Comparison of ENCODE assay signal across 8 cellular contexts in genomic region chr16:2520784-2521577, GRCh38. TPM values are rescaled to one million over a fixed set of nuclear protein-coding genes. Genes with fewer than 3 reads are reported as not detected.
DNase-seq lines count a peak whose midpoint lies in the region; ATAC-seq and TF ChIP-seq lines count a peak whose summit lies in the region.

No MANE protein-coding gene starts in this region.

- TF ChIP-seq CTCF in glutamatergic neuron (IDR thresholded peaks at IDR 0.05; ENCODE audit: partially characterized antibody, unreplicated experiment): no peak
- TF ChIP-seq CTCF in progenitor cell of endocrine pancreas (IDR thresholded peaks at IDR 0.05; ENCODE audit: unreplicated experiment): no peak

- H3K9me3 Mint-ChIP-seq in glutamatergic neuron (ENCODE audit: unreplicated experiment) (peaks cover 19% of the 10 kb centered on the region), progenitor cell of endocrine pancreas (ENCODE audit: low read depth) (no peaks in the 10 kb centered on the region)

- H3K27ac Mint-ChIP-seq in glutamatergic neuron (ENCODE audit: unreplicated experiment): peak overlapping the region; percentile 77
- H3K27ac Mint-ChIP-seq in progenitor cell of endocrine pancreas: peak overlapping the region; percentile 95

- peaks cover 20% of the 10 kb centered on the region for H3K27me3 Mint-ChIP-seq in glutamatergic neuron (ENCODE audit: unreplicated experiment)
- no peaks in the 10 kb centered on the region for H3K27me3 Mint-ChIP-seq in progenitor cell of endocrine pancreas

- H3K4me3 Mint-ChIP-seq in glutamatergic neuron (ENCODE audit: unreplicated experiment) (peak overlapping the region; percentile 86), progenitor cell of endocrine pancreas (ENCODE audit: low read depth) (peak overlapping the region; percentile 74)

- ATAC-seq in GM18907 (IDR thresholded peaks at IDR 0.05; ENCODE audit: unreplicated experiment) (peak; percentile 22), HG03108 (IDR thresholded peaks at IDR 0.05; ENCODE audit: unreplicated experiment) (no peak)

- H3K4me1 Mint-ChIP-seq in glutamatergic neuron (ENCODE audit: low read depth, unreplicated experiment) (peaks cover 16% of the 10 kb centered on the region), progenitor cell of endocrine pancreas (ENCODE audit: low read depth) (peaks cover 29% of the 10 kb centered on the region)

- DNase-seq in NAMALWA (ENCODE audit: low spot score) (peak; percentile 83), glutamatergic neuron (peak; percentile 61), progenitor cell of endocrine pancreas (ENCODE audit: low spot score, unreplicated experiment) (no peak), cerebellar nuclear complex (lab: John Stamatoyannopoulos, UW) (no peak), SHP77 treated with DMSO at 0.1 percent for 48 hours (lab: John Stamatoyannopoulos, UW) (no peak)
- DNase-seq in activated T-helper 9 cell treated with anti-CD3 and anti-CD28 coated beads, Interleukin-2, amount 50 U/mL, for 16 hours (ENCODE audit: low read depth): peak; percentile 33

- H3K36me3 Mint-ChIP-seq in glutamatergic neuron (ENCODE audit: unreplicated experiment): no peaks in the 10 kb centered on the region
- H3K36me3 Mint-ChIP-seq in progenitor cell of endocrine pancreas (ENCODE audit: insufficient read depth): peaks cover 3% of the 10 kb centered on the region

RNA-seq across cellular contexts. Expression of gene AMDHD2, which starts 0.8 kb away (rescaled TPM):
- total RNA-seq in glutamatergic neuron (ENCODE audit: unreplicated experiment) (61.0 TPM), progenitor cell of endocrine pancreas (38.7 and 40.8 TPM in 2 replicates)

RNA-seq across cellular contexts. Expression of gene ATP6V0C, which starts 7.2 kb away (rescaled TPM):
- total RNA-seq in glutamatergic neuron (ENCODE audit: unreplicated experiment): 274 TPM
- total RNA-seq in progenitor cell of endocrine pancreas: 158 and 169 TPM in 2 replicates

RNA-seq across cellular contexts. Expression of gene CEMP1, which starts 10.2 kb away (rescaled TPM):
- not detected for total RNA-seq in glutamatergic neuron (ENCODE audit: unreplicated experiment)
- total RNA-seq in progenitor cell of endocrine pancreas: 0.58 and 0.62 TPM in 2 replicates

RNA-seq across cellular contexts. Expression of gene PDPK1, which starts 16.8 kb away (rescaled TPM):
- 113 TPM for total RNA-seq in glutamatergic neuron (ENCODE audit: unreplicated experiment)
- total RNA-seq in progenitor cell of endocrine pancreas: 45.0 and 45.1 TPM in 2 replicates

RNA-seq across cellular contexts. Expression of gene TBC1D24, which starts 46.1 kb away (rescaled TPM):
- total RNA-seq in glutamatergic neuron (ENCODE audit: unreplicated experiment): 58.4 TPM
- 23.3 and 23.8 TPM in 2 replicates for total RNA-seq in progenitor cell of endocrine pancreas

Comparison
In these comparisons a context has a peak if more than half of its experiments do, and no peak if none do; other contexts are left out.
1. DNase-seq: peak in NAMALWA (single experiment), activated T-helper 9 cell treated with anti-CD3 and anti-CD28 coated beads, Interleukin-2, amount 50 U/mL, for 16 hours (single experiment) and glutamatergic neuron (single experiment); none in progenitor cell of endocrine pancreas (single experiment), cerebellar nuclear complex (0 of 2) and SHP77 treated with DMSO at 0.1 percent for 48 hours (single experiment).